Comparison of ENCODE assay signal across 15 cellular contexts in genomic region chr14:91279354-91279753, GRCh38. TPM values are rescaled to one million over a fixed set of nuclear protein-coding genes. Genes with fewer than 3 reads are reported as not detected.
A peak's percentile ranks its signal among the peaks of the same experiment; 100 is the strongest.
DNase-seq lines count a peak whose midpoint lies in the region; ATAC-seq lines count a peak whose summit lies in the region.
"Had no signal": no experiment of that assay in that cellular context is flagged by ENCODE, and none has a peak within 500 bp of the region (broad histone marks: within the 10 kb centered on the region; RNA-seq: fewer than 3 reads in every experiment).

No MANE protein-coding gene starts in this region.

- no peaks in the 10 kb centered on the region for H3K4me1 Mint-ChIP-seq in stimulated activated effector memory CD8-positive, alpha-beta T cell treated with anti-CD3 and anti-CD28 coated beads, Interleukin-12 subunit alpha, Interleukin-12 subunit beta, amount 100 ng/mL, for 72 hours

- H3K9me3 ChIP-seq in KOPT-K1 (ENCODE audit: insufficient read depth, low read length, poor library complexity, severe bottlenecking) = no peaks in the 10 kb centered on the region
- no peaks in the 10 kb centered on the region for H3K9me3 ChIP-seq in effector memory CD4-positive, alpha-beta T cell (ENCODE audit: control insufficient read depth, low read length)
- H3K9me3 ChIP-seq: SJSA1 had no signal

- peaks cover 92% of the 10 kb centered on the region for H3K36me3 ChIP-seq in KOPT-K1 (ENCODE audit: insufficient read depth, low read length)
- H3K36me3 ChIP-seq in effector memory CD4-positive, alpha-beta T cell (ENCODE audit: control insufficient read depth, insufficient read depth, low read length) = peaks cover 96% of the 10 kb centered on the region
- H3K36me3 ChIP-seq: SJSA1 had no signal

- H3K4me1 ChIP-seq in effector memory CD4-positive, alpha-beta T cell (ENCODE audit: control insufficient read depth, insufficient read depth, low read length, poor library complexity, severe bottlenecking) = no peaks in the 10 kb centered on the region

- H3K27ac Mint-ChIP-seq in activated naive CD4-positive, alpha-beta T cell treated with anti-CD3 and anti-CD28 coated beads, Interleukin-2, amount 50 U/mL, for 72 hours = peak overlapping the region; percentile 48 to 66
- peak overlapping the region; percentile 85 for H3K27ac Mint-ChIP-seq in stimulated activated effector memory CD8-positive, alpha-beta T cell treated with anti-CD3 and anti-CD28 coated beads, Interleukin-12 subunit alpha, Interleukin-12 subunit beta, amount 100 ng/mL, for 72 hours
- H3K27ac Mint-ChIP-seq: B cell had no signal

- no peaks in the 10 kb centered on the region for H3K9me3 Mint-ChIP-seq in activated naive CD4-positive, alpha-beta T cell treated with anti-CD3 and anti-CD28 coated beads, Interleukin-2, amount 50 U/mL, for 72 hours
- no peaks in the 10 kb centered on the region for H3K9me3 Mint-ChIP-seq in stimulated activated effector memory CD8-positive, alpha-beta T cell treated with anti-CD3 and anti-CD28 coated beads, Interleukin-12 subunit alpha, Interleukin-12 subunit beta, amount 100 ng/mL, for 72 hours

- H3K4me3 ChIP-seq in effector memory CD4-positive, alpha-beta T cell (ENCODE audit: insufficient read depth, low read depth, low read length, poor library complexity, severe bottlenecking) = no peak overlapping the region
- H3K4me3 ChIP-seq: PC-9, SJSA1 had no signal

- no peak for ATAC-seq in activated naive CD4-positive, alpha-beta T cell treated with anti-CD3 and anti-CD28 coated beads, Interleukin-2, amount 50 U/mL, for 72 hours
- ATAC-seq in stimulated activated effector memory CD8-positive, alpha-beta T cell treated with anti-CD3 and anti-CD28 coated beads, Interleukin-12 subunit alpha, Interleukin-12 subunit beta, amount 100 ng/mL, for 72 hours = no peak

- H3K27ac ChIP-seq in KOPT-K1 (ENCODE audit: low read depth, low read length, poor library complexity, severe bottlenecking) = peak overlapping the region; percentile 100
- H3K27ac ChIP-seq in effector memory CD4-positive, alpha-beta T cell (ENCODE audit: insufficient read depth, low read length, poor library complexity, severe bottlenecking) = peak overlapping the region; percentile 3
- H3K27ac ChIP-seq: PC-9, SJSA1 had no signal

- no peaks in the 10 kb centered on the region for H3K27me3 ChIP-seq in effector memory CD4-positive, alpha-beta T cell (replicated peaks; ENCODE audit: control insufficient read depth, insufficient read depth, low read length, poor library complexity, severe bottlenecking)
- H3K27me3 ChIP-seq: SJSA1 had no signal

- H3K4me3 Mint-ChIP-seq in stimulated activated effector memory CD8-positive, alpha-beta T cell treated with anti-CD3 and anti-CD28 coated beads, Interleukin-12 subunit alpha, Interleukin-12 subunit beta, amount 100 ng/mL, for 72 hours = no peak overlapping the region
- H3K4me3 Mint-ChIP-seq: B cell had no signal

- no peak for DNase-seq in activated naive CD4-positive, alpha-beta T cell treated with anti-CD3 and anti-CD28 coated beads, Interleukin-2, amount 50 U/mL, for 72 hours (ENCODE audit: low spot score in 2 of 2)
- no peak for DNase-seq in activated naive CD4-positive, alpha-beta T cell (lab: John Stamatoyannopoulos, UW)
- no peak for DNase-seq in effector memory CD4-positive, alpha-beta T cell
- no peak for DNase-seq in stimulated activated effector memory CD8-positive, alpha-beta T cell treated with anti-CD3 and anti-CD28 coated beads, Interleukin-12 subunit alpha, Interleukin-12 subunit beta, amount 100 ng/mL, for 72 hours (ENCODE audit: low spot score in 2 of 2)
- DNase-seq in islet precursor cell (no peak), NCI-H146 (lab: John Stamatoyannopoulos, UW) (no peak), A172 (ENCODE audit: low spot score) (no peak)
- DNase-seq: GOT3; NCI-H2171; NCI-H446 treated with DMSO at 0.1 percent for 48 hours; NK-92 treated with Interleukin-12 subunit alpha and Interleukin-12 subunit beta, amount 100 ng/mL, for 24 hours; PC-9 had no signal

- peaks cover 23% of the 10 kb centered on the region in 2 donors for H3K36me3 Mint-ChIP-seq in activated naive CD4-positive, alpha-beta T cell treated with anti-CD3 and anti-CD28 coated beads, Interleukin-2, amount 50 U/mL, for 72 hours
- peaks cover 100% of the 10 kb centered on the region for H3K36me3 Mint-ChIP-seq in stimulated activated effector memory CD8-positive, alpha-beta T cell treated with anti-CD3 and anti-CD28 coated beads, Interleukin-12 subunit alpha, Interleukin-12 subunit beta, amount 100 ng/mL, for 72 hours

RNA-seq across cellular contexts. Expression of gene GPR68, which starts 34.9 kb away (rescaled TPM):
- total RNA-seq in activated naive CD4-positive, alpha-beta T cell treated with anti-CD3 and anti-CD28 coated beads, Interleukin-2, amount 50 U/mL, for 72 hours = 10 to 100 TPM in 1 of 2 donors, 1 to 10 TPM in 1; 4.6 to 12.7 TPM
- 0.48 and 0.98 TPM in 2 replicates for total RNA-seq in A172 (2014; rRNA removed; shearing (Covaris generic))
- total RNA-seq: PC-9, SJSA1 had no signal
